ENCODE assay signal across 8 cellular contexts in the genomic region with DNA sequence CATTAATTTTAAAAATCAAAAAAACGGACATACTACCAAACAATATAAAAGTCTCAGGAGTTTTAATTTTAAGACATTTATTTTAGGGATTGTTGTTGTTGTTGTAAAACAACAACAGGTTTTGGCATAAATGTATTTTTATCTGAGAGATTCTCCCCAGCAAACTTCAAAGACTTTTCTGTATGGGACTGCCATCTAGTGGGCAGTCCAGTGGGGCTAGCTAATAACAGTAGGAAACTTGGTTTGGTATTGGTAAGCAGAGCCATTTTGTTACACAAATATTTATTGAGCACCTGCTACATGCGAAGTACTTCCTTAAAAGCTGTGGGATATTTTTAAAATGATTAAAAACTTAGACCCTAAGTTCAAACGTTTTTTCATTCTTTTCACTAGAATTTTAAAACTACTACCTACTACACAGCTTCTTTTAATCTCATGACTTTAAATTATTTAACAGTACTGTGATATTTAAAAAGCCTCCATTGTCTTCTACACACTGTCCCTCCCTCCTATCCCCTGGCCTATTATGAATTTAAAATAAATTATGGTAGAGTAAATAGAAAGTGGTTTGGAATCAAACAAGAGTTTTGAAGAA.
A peak's percentile ranks its signal among the peaks of the same experiment; 100 is the strongest.
DNase-seq lines count a peak whose midpoint lies in the region; ATAC-seq, FAIRE-seq and TF ChIP-seq lines count a peak whose summit lies in the region.

No MANE protein-coding gene starts in this region.

- no peaks in the 10 kb centered on the region for H3K9me3 ChIP-seq in OCI-LY1 (ENCODE audit: low read length)
- H3K9me3 ChIP-seq in pancreas: no peaks in the 10 kb centered on the region

- H3K9ac ChIP-seq in OCI-LY1 (ENCODE audit: low read length): no peak overlapping the region

- peak; percentile 87 for FAIRE-seq in pancreas (lab: Jason Lieb, UNC)

- H3K9me2 ChIP-seq in OCI-LY1 (ENCODE audit: low read depth, low read length): no peaks in the 10 kb centered on the region

- H3K4me1 ChIP-seq in OCI-LY1 (ENCODE audit: insufficient read depth, low read length, severe bottlenecking) (no peaks in the 10 kb centered on the region), pancreas (no peaks in the 10 kb centered on the region)

- no peaks in the 10 kb centered on the region for H4K20me1 ChIP-seq in OCI-LY1 (ENCODE audit: insufficient read depth, low read length)

- no peak overlapping the region for H2AFZ ChIP-seq in OCI-LY1 (ENCODE audit: low read length)

- H3K27me3 ChIP-seq in OCI-LY1 (ENCODE audit: insufficient read depth, low read length) (no peaks in the 10 kb centered on the region), pancreas (no peaks in the 10 kb centered on the region)

- H3K4me3 ChIP-seq in HFF-Myc (replicated peaks; ENCODE audit: low read depth, low read length) (no peak overlapping the region), OCI-LY1 (ENCODE audit: low read depth, low read length, poor library complexity, severe bottlenecking) (no peak overlapping the region), epithelial cell of proximal tubule (ENCODE audit: low read depth, low read length) (no peak overlapping the region), pancreas (no peak overlapping the region)

- TF ChIP-seq CTCF in HFF-Myc (IDR thresholded peaks at IDR 0.05; ENCODE audit: low read depth, low read length, missing control alignments) (peak; percentile 78), OCI-LY1 (IDR thresholded peaks at IDR 0.05; ENCODE audit: low read length) (peak; percentile 50), epithelial cell of proximal tubule (conservative IDR thresholded peaks at IDR 0.05; ENCODE audit: low read depth, low read length) (peak; percentile 85), pancreas (IDR thresholded peaks at IDR 0.05) (peak in 1 of 4 donors; percentile 18)

- H3K36me3 ChIP-seq in OCI-LY1 (ENCODE audit: insufficient read depth, low read length) (no peaks in the 10 kb centered on the region), pancreas (no peaks in the 10 kb centered on the region)

- H3K27ac ChIP-seq in OCI-LY1 (ENCODE audit: low read depth, low read length, poor library complexity, severe bottlenecking) (no peak overlapping the region), pancreas (no peak overlapping the region)

- peak; percentile 6 for DNase-seq in DMS114 treated with DMSO at 0.1 percent for 48 hours (lab: John Stamatoyannopoulos, UW; ENCODE audit: unreplicated experiment)
- DNase-seq in HFF-Myc (ENCODE audit: extremely low read depth, low read depth): no peak
- no peak for DNase-seq in epithelial cell of proximal tubule (ENCODE audit: low read depth)
- DNase-seq in pancreas: no peak
- DNase-seq in occipital lobe (lab: John Stamatoyannopoulos, UW): no peak
- DNase-seq in NCI-H1436 treated with DMSO at 0.1 percent for 48 hours (lab: John Stamatoyannopoulos, UW): no peak

- no peaks in the 10 kb centered on the region for H3F3A ChIP-seq in OCI-LY1 (ENCODE audit: insufficient read depth, low read length)

- ATAC-seq in pancreas: peak in 1 of 4 donors; percentile 55
- no peak for ATAC-seq in GM21576 (IDR thresholded peaks at IDR 0.05; ENCODE audit: unreplicated experiment)

- 12 to 16% methylated on average over 3 of the region's 3 CpGs for whole genome bisulfite sequencing in pancreas, 2 donors

- H3K79me2 ChIP-seq in OCI-LY1 (ENCODE audit: insufficient read depth, low read length): no peaks in the 10 kb centered on the region

- intact Hi-C loops in pancreas (cut with DNase I): no loop called here

- H3K4me2 ChIP-seq in OCI-LY1 (ENCODE audit: low read length): no peak overlapping the region
